Comparison of ENCODE assay signal across 1 cellular context in genomic region chr10:110840225-110840922, GRCh38.
TF ChIP-seq lines count a peak whose summit lies in the region.

No MANE protein-coding gene starts in this region.

TF ChIP-seq in HepG2, 621 proteins besides CTCF, POLR2A, EP300 and RAD21 (continued from another document and continues in another):
- TF ChIP-seq RNF219 (CRISPR knock-in tag; IDR thresholded peaks at IDR 0.05) (no peak), ZNF441 (CRISPR knock-in tag; IDR thresholded peaks at IDR 0.05; ENCODE audit: borderline replicate concordance) (no peak), GLMP (CRISPR knock-in tag; IDR thresholded peaks at IDR 0.05; ENCODE audit: borderline replicate concordance) (no peak), RNF2 (conservative IDR thresholded peaks at IDR 0.05; ENCODE audit: low read depth) (no peak), ZNF598 (CRISPR knock-in tag; IDR thresholded peaks at IDR 0.05; ENCODE audit: borderline replicate concordance) (no peak), ZNF629 (CRISPR knock-in tag; conservative IDR thresholded peaks at IDR 0.05) (0 out of 2 replicates have a peak, but pooled peaks have one; percentile 9), ZNF296 (CRISPR knock-in tag; conservative IDR thresholded peaks at IDR 0.05) (no peak), SMAD1 (CRISPR knock-in tag; IDR thresholded peaks at IDR 0.05; ENCODE audit: borderline replicate concordance, low read depth) (no peak), DR1 (CRISPR knock-in tag; IDR thresholded peaks at IDR 0.05) (peak; percentile 32; the same call in 1 of the 2 replicates), KDM3A (CRISPR knock-in tag; IDR thresholded peaks at IDR 0.05; ENCODE audit: low read depth) (no peak), CHD4 (IDR thresholded peaks at IDR 0.05; ENCODE audit: borderline replicate concordance, low read length) (no peak), ZMAT5 (CRISPR knock-in tag; IDR thresholded peaks at IDR 0.05; ENCODE audit: borderline replicate concordance, low read depth) (no peak), ARID3A (IDR thresholded peaks at IDR 0.05; ENCODE audit: low read depth, low read length) (no peak), ZNF740 (CRISPR knock-in tag; IDR thresholded peaks at IDR 0.05) (0 out of 2 replicates have a peak, but pooled peaks have one; percentile 49), PATZ1 (CRISPR knock-in tag; IDR thresholded peaks at IDR 0.05) (peak; percentile 91), ATRX (CRISPR knock-in tag; IDR thresholded peaks at IDR 0.05; ENCODE audit: borderline replicate concordance) (no peak), KDM6A (CRISPR knock-in tag; IDR thresholded peaks at IDR 0.05; ENCODE audit: low read depth) (peak; percentile 78), MZF1 (CRISPR knock-in tag; IDR thresholded peaks at IDR 0.05; ENCODE audit: borderline replicate concordance) (no peak), ZNF597 (CRISPR knock-in tag; IDR thresholded peaks at IDR 0.05) (no peak), KLF15 (CRISPR knock-in tag; IDR thresholded peaks at IDR 0.05; ENCODE audit: borderline replicate concordance) (no peak), TBL1XR1 (IDR thresholded peaks at IDR 0.05; ENCODE audit: borderline replicate concordance, low read length, partially characterized antibody) (no peak), HDAC2 (CRISPR knock-in tag; IDR thresholded peaks at IDR 0.05) (peak; percentile 75), ZNF550 (CRISPR knock-in tag; IDR thresholded peaks at IDR 0.05; ENCODE audit: borderline replicate concordance) (no peak), IRX3 (CRISPR knock-in tag; IDR thresholded peaks at IDR 0.05; ENCODE audit: borderline replicate concordance, low read depth) (0 out of 2 replicates have a peak, but pooled peaks have one; percentile 47), ETV5 (CRISPR knock-in tag; IDR thresholded peaks at IDR 0.05; ENCODE audit: borderline replicate concordance) (peak; percentile 59; the same call in 1 of the 2 replicates), ZNF143 (CRISPR knock-in tag; IDR thresholded peaks at IDR 0.05) (no peak), ZGPAT (CRISPR knock-in tag; IDR thresholded peaks at IDR 0.05) (peak; percentile 41; the same call in 1 of the 2 replicates), JARID2 (CRISPR knock-in tag; IDR thresholded peaks at IDR 0.05; ENCODE audit: insufficient replicate concordance) (no peak), RFXANK (CRISPR knock-in tag; IDR thresholded peaks at IDR 0.05) (no peak), ZSCAN20 (CRISPR knock-in tag; IDR thresholded peaks at IDR 0.05; ENCODE audit: borderline replicate concordance) (no peak), ZNF34 (CRISPR knock-in tag; IDR thresholded peaks at IDR 0.05; ENCODE audit: borderline replicate concordance) (no peak), ZNF331 (CRISPR knock-in tag; IDR thresholded peaks at IDR 0.05) (0 out of 2 replicates have a peak, but pooled peaks have one; percentile 15), ZFAT (CRISPR knock-in tag; conservative IDR thresholded peaks at IDR 0.05) (no peak), HMGXB3 (CRISPR knock-in tag; IDR thresholded peaks at IDR 0.05; ENCODE audit: borderline replicate concordance) (no peak), ZNF354B (CRISPR knock-in tag; IDR thresholded peaks at IDR 0.05) (no peak), U2AF2 (IDR thresholded peaks at IDR 0.05; ENCODE audit: low read depth, low read length) (no peak), KLF13 (CRISPR knock-in tag; IDR thresholded peaks at IDR 0.05) (no peak), TCF7 (IDR thresholded peaks at IDR 0.05; ENCODE audit: low read depth) (no peak), HBP1 (CRISPR knock-in tag; IDR thresholded peaks at IDR 0.05; ENCODE audit: low read depth) (no peak), ZNF607 (CRISPR knock-in tag; IDR thresholded peaks at IDR 0.05; ENCODE audit: borderline replicate concordance) (no peak), ZNF563 (CRISPR knock-in tag; IDR thresholded peaks at IDR 0.05) (no peak), HDAC1 (CRISPR knock-in tag; IDR thresholded peaks at IDR 0.05) (peak; percentile 79), ZNF253 (CRISPR knock-in tag; IDR thresholded peaks at IDR 0.05; ENCODE audit: borderline replicate concordance) (no peak), ZXDC (CRISPR knock-in tag; IDR thresholded peaks at IDR 0.05) (no peak), ZFP1 (CRISPR knock-in tag; IDR thresholded peaks at IDR 0.05) (no peak; the same call in 1 of the 2 replicates)
